Comparison of ENCODE assay signal across 28 cellular contexts in the genomic region with DNA sequence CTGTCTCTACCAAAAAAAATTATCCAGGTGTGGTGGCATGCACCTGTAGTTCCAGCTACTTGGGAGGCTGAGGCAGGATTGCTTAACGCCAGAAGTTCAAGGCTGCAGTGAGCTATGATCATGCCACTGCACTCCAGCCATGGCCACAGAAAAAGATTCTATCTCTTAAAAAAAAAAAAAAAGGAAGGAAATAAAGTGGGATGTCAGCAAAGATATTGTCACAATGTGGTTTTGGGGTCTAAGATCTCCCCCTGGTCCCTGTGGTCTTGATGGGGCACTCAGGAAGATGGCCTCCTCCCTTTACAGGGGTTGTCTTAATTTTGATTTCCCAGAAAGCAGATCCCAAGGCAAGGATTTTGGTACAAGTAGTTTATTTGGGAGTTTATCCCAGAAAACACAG.
"Had no signal": no experiment of that assay in that cellular context is flagged by ENCODE, and none has a peak within 500 bp of the region (broad histone marks: within the 10 kb centered on the region; RNA-seq: fewer than 3 reads in every experiment).

No MANE protein-coding gene starts in this region.

- H3K9me3 ChIP-seq: adrenal gland, body of pancreas, esophagus squamous epithelium, heart right ventricle, left ventricle myocardium inferior, mucosa of descending colon, neutrophil, right lobe of liver, thyroid gland, upper lobe of left lung, vagina had no signal

- DNase-seq: activated CD8-positive, alpha-beta memory T cell treated with anti-CD3 and anti-CD28 coated beads, Interleukin-2, amount 10 ng/mL, durations not matched to agents 7 days and 5 days; activated CD8-positive, alpha-beta T cell treated with anti-CD3 and anti-CD28 coated beads, Interleukin-2, amount 10 ng/mL, durations not matched to agents 7 days and 5 days; activated effector memory CD4-positive, alpha-beta T cell treated with anti-CD3 and anti-CD28 coated beads, Interleukin-2, amount 50 U/mL, for 16 hours; activated naive CD4-positive, alpha-beta T cell treated with anti-CD3 and anti-CD28 coated beads for 36 hours; activated naive CD8-positive, alpha-beta T cell treated with anti-CD3 and anti-CD28 coated beads for 36 hours; activated T-cell treated with anti-CD3 and anti-CD28 coated beads for 4 hours; adrenal gland; body of pancreas; effector CD8-positive, alpha-beta T cell; esophagus squamous epithelium; foreskin melanocyte; heart right ventricle; left ventricle myocardium inferior; mucosa of descending colon; right lobe of liver; stimulated activated CD4-positive, alpha-beta T cell treated with anti-CD3 and anti-CD28 coated beads, Interleukin-12 subunit alpha, Interleukin-12 subunit beta, amount 100 ng/mL, for 4 hours; stimulated activated CD4-positive, alpha-beta T cell treated with anti-CD3 and anti-CD28 coated beads, Interleukin-4, amount 100 ng/mL, for 24 hours; thyroid gland; upper lobe of left lung had no signal

- ATAC-seq: activated CD8-positive, alpha-beta memory T cell treated with anti-CD3 and anti-CD28 coated beads, Interleukin-2, amount 10 ng/mL, durations not matched to agents 7 days and 5 days; activated CD8-positive, alpha-beta T cell treated with anti-CD3 and anti-CD28 coated beads, Interleukin-2, amount 10 ng/mL, durations not matched to agents 7 days and 5 days; body of pancreas; heart right ventricle; mucosa of descending colon; right lobe of liver; stimulated activated effector memory CD8-positive, alpha-beta T cell treated with anti-CD3 and anti-CD28 coated beads, Interleukin-12 subunit alpha, Interleukin-12 subunit beta, amount 100 ng/mL, for 72 hours; WTC11 had no signal

- H3K9me3 Mint-ChIP-seq: activated naive CD4-positive, alpha-beta T cell treated with anti-CD3 and anti-CD28 coated beads for 36 hours; activated naive CD8-positive, alpha-beta T cell treated with anti-CD3 and anti-CD28 coated beads for 36 hours; nephron; stimulated activated effector memory CD8-positive, alpha-beta T cell treated with anti-CD3 and anti-CD28 coated beads, Interleukin-12 subunit alpha, Interleukin-12 subunit beta, amount 100 ng/mL, for 72 hours; stimulated activated naive CD8-positive, alpha-beta T cell treated with anti-CD3 and anti-CD28 coated beads, Interleukin-15, Interleukin-2, amounts not matched to agents 100 ng/mL and 50 ng/mL, for 24 hours; T-helper 2 cell treated with Interferon-gamma antibody and Interleukin-4, amounts not matched to agents 5 μg/mL and 100 μg/mL, for 36 hours; WTC11 had no signal

- H3K36me3 ChIP-seq: adrenal gland, esophagus squamous epithelium, heart right ventricle, left ventricle myocardium inferior, neutrophil, right lobe of liver, thyroid gland, upper lobe of left lung, vagina had no signal

- H3K27ac ChIP-seq: adrenal gland, body of pancreas, epithelial cell of prostate, esophagus squamous epithelium, heart right ventricle, left ventricle myocardium inferior, neutrophil, right lobe of liver, thyroid gland, upper lobe of left lung, vagina had no signal

- H3K4me3 ChIP-seq: adrenal gland, body of pancreas, esophagus squamous epithelium, heart right ventricle, left ventricle myocardium inferior, lung, mucosa of descending colon, right lobe of liver, thyroid gland, upper lobe of left lung, vagina had no signal

- H3K4me3 Mint-ChIP-seq: activated CD8-positive, alpha-beta memory T cell treated with anti-CD3 and anti-CD28 coated beads, Interleukin-2, amount 10 ng/mL, durations not matched to agents 7 days and 5 days; activated CD8-positive, alpha-beta T cell treated with anti-CD3 and anti-CD28 coated beads, Interleukin-2, amount 10 ng/mL, durations not matched to agents 7 days and 5 days; activated naive CD4-positive, alpha-beta T cell treated with anti-CD3 and anti-CD28 coated beads for 36 hours; activated naive CD8-positive, alpha-beta T cell treated with anti-CD3 and anti-CD28 coated beads for 36 hours; stimulated activated effector memory CD8-positive, alpha-beta T cell treated with anti-CD3 and anti-CD28 coated beads, Interleukin-12 subunit alpha, Interleukin-12 subunit beta, amount 100 ng/mL, for 72 hours; stimulated activated naive CD8-positive, alpha-beta T cell treated with anti-CD3 and anti-CD28 coated beads, Interleukin-15, Interleukin-2, amounts not matched to agents 100 ng/mL and 50 ng/mL, for 24 hours; T-helper 2 cell treated with Interferon-gamma antibody and Interleukin-4, amounts not matched to agents 5 μg/mL and 100 μg/mL, for 36 hours; WTC11 had no signal

- H3K27ac Mint-ChIP-seq: activated CD8-positive, alpha-beta memory T cell treated with anti-CD3 and anti-CD28 coated beads, Interleukin-2, amount 10 ng/mL, durations not matched to agents 7 days and 5 days; activated CD8-positive, alpha-beta T cell treated with anti-CD3 and anti-CD28 coated beads, Interleukin-2, amount 10 ng/mL, durations not matched to agents 7 days and 5 days; activated naive CD4-positive, alpha-beta T cell treated with anti-CD3 and anti-CD28 coated beads for 36 hours; activated naive CD8-positive, alpha-beta T cell treated with anti-CD3 and anti-CD28 coated beads for 36 hours; nephron; stimulated activated effector memory CD8-positive, alpha-beta T cell treated with anti-CD3 and anti-CD28 coated beads, Interleukin-12 subunit alpha, Interleukin-12 subunit beta, amount 100 ng/mL, for 72 hours; stimulated activated naive CD8-positive, alpha-beta T cell treated with anti-CD3 and anti-CD28 coated beads, Interleukin-15, Interleukin-2, amounts not matched to agents 100 ng/mL and 50 ng/mL, for 24 hours; T-helper 2 cell treated with Interferon-gamma antibody and Interleukin-4, amounts not matched to agents 5 μg/mL and 100 μg/mL, for 36 hours; WTC11 had no signal
